ENCODE assay signal across 10 cellular contexts in genomic region chr1:206693592-206693991, GRCh38. TPM values are rescaled to one million over a fixed set of nuclear protein-coding genes. Genes with fewer than 3 reads are reported as not detected.
DNase-seq lines count a peak whose midpoint lies in the region; ATAC-seq and TF ChIP-seq lines count a peak whose summit lies in the region.
"Had no signal": no experiment of that assay in that cellular context is flagged by ENCODE, and none has a peak within 500 bp of the region (broad histone marks: within the 10 kb centered on the region; RNA-seq: fewer than 3 reads in every experiment).

No MANE protein-coding gene starts in this region.

- no peak for DNase-seq in Right ventricle myocardium inferior (ENCODE audit: missing footprints)
- DNase-seq in cardiac septum (ENCODE audit: low spot score): no peak
- peak; percentile 78 for DNase-seq in glomerular visceral epithelial cell (ENCODE audit: extremely low spot score)
- no peak for DNase-seq in globus pallidus (ENCODE audit: low spot score)
- DNase-seq in middle frontal gyrus (ENCODE audit: extremely low spot score, low spot score): no peak
- no peak for DNase-seq in activated naive CD4-positive, alpha-beta T cell treated with anti-CD3 and anti-CD28 coated beads, Interleukin-2, amount 10 ng/mL, durations not matched to agents 7 days and 5 days
- DNase-seq: activated naive CD4-positive, alpha-beta T cell; erythroblast had no signal

- H3K4me1 Mint-ChIP-seq in nephron: peaks cover 95% of the 10 kb centered on the region
- H3K4me1 Mint-ChIP-seq in activated naive CD4-positive, alpha-beta T cell treated with anti-CD3 and anti-CD28 coated beads, Interleukin-2, amount 10 ng/mL, durations not matched to agents 7 days and 5 days: peaks cover 6% of the 10 kb centered on the region

- CTCF ChIA-PET in activated naive CD4-positive, alpha-beta T cell treated with anti-CD3 and anti-CD28 coated beads, Interleukin-2, amount 10 ng/mL, durations not matched to agents 7 days and 5 days (lab: Charles Lee): interaction anchor here (0.6 kb wide), 1 partner anchor 81 kb away, joined by 3 read pairs; no protein-coding TSS in a partner anchor

- intact Hi-C loops in Right ventricle myocardium inferior (cut with DNase I) (loop anchor here (2.0 to 10.0 kb wide), 2 partner anchors 31 to 1121 kb away; no protein-coding TSS in a partner anchor), cardiac septum (cut with DNase I) (no loop called here)

- H3K9me3 Mint-ChIP-seq in nephron: no peaks in the 10 kb centered on the region
- H3K9me3 Mint-ChIP-seq in activated naive CD4-positive, alpha-beta T cell treated with anti-CD3 and anti-CD28 coated beads, Interleukin-2, amount 10 ng/mL, durations not matched to agents 7 days and 5 days: no peaks in the 10 kb centered on the region

- no peaks in the 10 kb centered on the region for H3K27me3 Mint-ChIP-seq in nephron (ENCODE audit: low read depth)
- H3K27me3 Mint-ChIP-seq in activated naive CD4-positive, alpha-beta T cell treated with anti-CD3 and anti-CD28 coated beads, Interleukin-2, amount 10 ng/mL, durations not matched to agents 7 days and 5 days: no peaks in the 10 kb centered on the region

- peaks cover 25% of the 10 kb centered on the region for H3K36me3 Mint-ChIP-seq in nephron (ENCODE audit: low read depth)
- peaks cover 20% of the 10 kb centered on the region for H3K36me3 Mint-ChIP-seq in activated naive CD4-positive, alpha-beta T cell treated with anti-CD3 and anti-CD28 coated beads, Interleukin-2, amount 10 ng/mL, durations not matched to agents 7 days and 5 days

- H3K4me3 Mint-ChIP-seq in nephron: peak overlapping the region in 2 of 3 experiments; percentile 16 to 40
- H3K4me3 Mint-ChIP-seq in activated naive CD4-positive, alpha-beta T cell treated with anti-CD3 and anti-CD28 coated beads, Interleukin-2, amount 10 ng/mL, durations not matched to agents 7 days and 5 days: no peak overlapping the region

- ATAC-seq in Right ventricle myocardium inferior (peak; percentile 45), HG03159 (IDR thresholded peaks at IDR 0.05; ENCODE audit: unreplicated experiment) (no peak)

- TF ChIP-seq CTCF in nephron (IDR thresholded peaks at IDR 0.05; ENCODE audit: unreplicated experiment in 3 of 3): no peak

- H3K27ac Mint-ChIP-seq in nephron: peak overlapping the region; percentile 87 to 88 (median 87)
- H3K27ac Mint-ChIP-seq in activated naive CD4-positive, alpha-beta T cell treated with anti-CD3 and anti-CD28 coated beads, Interleukin-2, amount 10 ng/mL, durations not matched to agents 7 days and 5 days: no peak overlapping the region

RNA-seq across cellular contexts. Expression of gene MAPKAPK2, which starts 8.9 kb away (rescaled TPM):
- 214 TPM for total RNA-seq in Right ventricle myocardium inferior
- total RNA-seq in cardiac septum: 242 TPM

RNA-seq across cellular contexts. Expression of gene DYRK3, which starts 58.3 kb away (rescaled TPM):
- 21.9 TPM for total RNA-seq in Right ventricle myocardium inferior
- total RNA-seq in cardiac septum: 11.3 TPM
